1 cellular context compared by ENCODE assay signal in genomic region chr18:58852629-58853028, GRCh38.
TF ChIP-seq lines count a peak whose summit lies in the region.

No MANE protein-coding gene starts in this region.

TF ChIP-seq in HEK293, 187 proteins besides CTCF, POLR2A, EP300 and RAD21:
- TF ChIP-seq ZNF280C (tag by site-specific recombination; IDR thresholded peaks at IDR 0.05): no peak
- TF ChIP-seq ZNF501 (tag by site-specific recombination; IDR thresholded peaks at IDR 0.05): no peak
- no peak for TF ChIP-seq ZNF221 (tag by site-specific recombination; IDR thresholded peaks at IDR 0.05; ENCODE audit: borderline replicate concordance)
- TF ChIP-seq ZNF121 (tag by site-specific recombination; IDR thresholded peaks at IDR 0.05): 0 out of 2 replicates have a peak, but pooled peaks have one; percentile 58
- TF ChIP-seq HIC1 (tag by site-specific recombination; IDR thresholded peaks at IDR 0.05): no peak
- no peak for TF ChIP-seq ZNF677 (tag by site-specific recombination; IDR thresholded peaks at IDR 0.05)
TF ChIP-seq in HEK293: peak in this region for 1.
